In the genomic region with DNA sequence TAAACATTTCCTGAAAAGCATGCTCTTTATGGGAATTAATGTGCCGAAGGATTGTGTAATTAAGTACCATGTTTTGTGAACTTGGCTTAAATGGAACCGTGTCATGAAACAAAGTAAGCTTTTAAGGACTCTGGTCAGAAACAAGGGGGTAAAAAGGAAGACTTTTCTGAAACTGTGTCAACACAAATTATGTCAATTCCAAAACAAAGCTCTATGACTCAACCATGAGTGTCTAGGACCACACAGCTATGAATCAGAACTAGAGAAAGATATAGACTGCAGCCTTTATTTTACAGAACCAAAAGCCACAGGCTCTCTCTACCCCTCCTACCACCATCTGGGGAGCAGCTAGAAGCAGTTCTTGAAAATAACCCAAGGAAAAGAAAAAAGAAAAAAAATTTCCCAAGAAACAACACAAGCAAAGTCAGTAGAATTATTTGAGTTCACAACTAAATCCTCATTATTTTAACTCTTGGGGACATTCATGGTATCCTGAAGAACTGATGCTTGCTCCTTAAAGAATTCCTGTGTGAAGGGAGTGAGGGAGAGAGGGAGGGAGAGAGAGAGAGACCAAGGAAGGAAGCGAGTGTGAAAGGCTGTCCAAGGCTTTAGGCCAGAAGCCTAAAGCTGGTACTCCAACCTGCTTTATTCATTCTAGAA, we compare ENCODE assay signal across 8 cellular contexts.
A peak's percentile ranks its signal among the peaks of the same experiment; 100 is the strongest.
DNase-seq lines count a peak whose midpoint lies in the region; ATAC-seq, FAIRE-seq and TF ChIP-seq lines count a peak whose summit lies in the region.

No MANE protein-coding gene starts in this region.

- peaks cover 3% of the 10 kb centered on the region for H3K36me3 Mint-ChIP-seq in astrocyte (ENCODE audit: low read depth, unreplicated experiment)

- H3K9ac ChIP-seq in HCT116 (ENCODE audit: low read length) (peak overlapping the region; percentile 30), astrocyte (ENCODE audit: low read length) (peak overlapping the region; percentile 86)

- H3K9me3 ChIP-seq in HCT116 (ENCODE audit: control insufficient read depth in 1 of 2, insufficient read depth in 1 of 2, low read depth in 1 of 2, low read length in 2 of 2), result no peaks in the 10 kb centered on the region
- no peaks in the 10 kb centered on the region for H3K9me3 ChIP-seq in astrocyte (ENCODE audit: insufficient read depth, low read depth, low read length)

- no peak for TF ChIP-seq POLR2A in HCT116 (IDR thresholded peaks at IDR 0.05; ENCODE audit: borderline replicate concordance, extremely low read depth, insufficient read depth, insufficient read length)
- TF ChIP-seq POLR2A in NB4 (IDR thresholded peaks at IDR 0.05; ENCODE audit: extremely low read depth, insufficient read length), result no peak

- H3K4me1 ChIP-seq in HCT116 (ENCODE audit: control insufficient read depth in 1 of 2, insufficient read depth in 2 of 2, low read length in 2 of 2) (peaks cover 50 to 59% of the 10 kb centered on the region in 2 experiments), astrocyte (ENCODE audit: insufficient read depth, low read length) (peaks cover 63% of the 10 kb centered on the region)

- H3K9me2 ChIP-seq in HCT116 (ENCODE audit: insufficient read depth), result no peaks in the 10 kb centered on the region

- no peaks in the 10 kb centered on the region for H3K9me3 Mint-ChIP-seq in astrocyte (ENCODE audit: unreplicated experiment)

- intact Hi-C loops in HCT116 (cut with micrococcal nuclease), result loop anchor here (5.0 kb wide), 3 partner anchors 43 to 228 kb away; a partner anchor contains a TSS

- peak overlapping the region; percentile 94 for H3K27ac Mint-ChIP-seq in astrocyte (ENCODE audit: unreplicated experiment)

- RAD21 ChIA-PET in HCT116 (lab: Charles Lee; ENCODE audit: low non-redundant PET in 1 of 2, low total read pairs in 2 of 2, uncharacterized antibody in 2 of 2, unreplicated experiment in 2 of 2), result interaction anchor here (0.6 to 5.0 kb wide), 6 partner anchors 43 to 347 kb away, joined by 3 to 55 read pairs (median 8); no protein-coding TSS in a partner anchor

- H2AFZ ChIP-seq in HCT116 (ENCODE audit: low read depth, low read length, poor library complexity, severe bottlenecking), result no peak overlapping the region
- H2AFZ ChIP-seq in astrocyte (ENCODE audit: low read depth, low read length), result no peak overlapping the region

- no peaks in the 10 kb centered on the region for H4K20me1 ChIP-seq in HCT116 (ENCODE audit: insufficient read depth)
- H4K20me1 ChIP-seq in astrocyte (ENCODE audit: insufficient read depth, low read length), result no peaks in the 10 kb centered on the region

- H3K36me3 ChIP-seq in HCT116 (ENCODE audit: control insufficient read depth in 1 of 2, insufficient read depth in 2 of 2, low read length in 2 of 2) (peaks cover 13 to 14% of the 10 kb centered on the region in 2 experiments), astrocyte (ENCODE audit: insufficient read depth, low read length) (peaks cover 5% of the 10 kb centered on the region)

- no TSS peak for BruUV-seq in HCT116 (replicated peaks; lab: Mats Ljungman, UMichigan)

- peak overlapping the region; percentile 63 for H3K4me3 Mint-ChIP-seq in astrocyte (ENCODE audit: unreplicated experiment)

- H3K4me2 ChIP-seq in HCT116 (ENCODE audit: low read length) (peak overlapping the region; percentile 64), astrocyte (ENCODE audit: low read length) (peak overlapping the region; percentile 57)

- FAIRE-seq in astrocyte (lab: Jason Lieb, UNC), result peak; percentile 9
- FAIRE-seq in islet of Langerhans (lab: Jason Lieb, UNC), result peak; percentile 47

- peak overlapping the region; percentile 74 for H3K27ac ChIP-seq in HCT116 (ENCODE audit: low read depth, low read length)
- H3K27ac ChIP-seq in astrocyte (ENCODE audit: low read depth, low read length), result peak overlapping the region; percentile 97

- POLR2A ChIA-PET in HCT116 (lab: Charles Lee), result interaction anchor here (0.7 to 5.2 kb wide), 8 partner anchors 10 to 219 kb away, joined by 3 to 35 read pairs (median 4); no protein-coding TSS in a partner anchor

- H3K79me2 ChIP-seq in HCT116 (ENCODE audit: insufficient read depth, low read length) (peaks cover 33% of the 10 kb centered on the region), astrocyte (ENCODE audit: insufficient read depth, low read length) (peaks cover 26% of the 10 kb centered on the region)

- DNase-seq in GM12864 (ENCODE audit: low read depth) (peak; percentile 71), HCT116 (ENCODE audit: low read depth, low spot score) (peak; percentile 67), NB4 (ENCODE audit: low read depth) (peak; percentile 67), astrocyte (ENCODE audit: low read depth) (peak; percentile 97), NCI-H2171 treated with DMSO at 0.1 percent for 48 hours (lab: John Stamatoyannopoulos, UW) (no peak), DMS153 treated with DMSO at 0.1 percent for 48 hours (lab: John Stamatoyannopoulos, UW; ENCODE audit: unreplicated experiment) (no peak)
- DNase-seq in stimulated activated CD8-positive, alpha-beta memory T cell treated with anti-CD3 and anti-CD28 coated beads, Interleukin-4, amount 100 ng/mL, for 48 hours, result peak; percentile 37

- H3K27me3 Mint-ChIP-seq in astrocyte (ENCODE audit: low read depth, unreplicated experiment), result no peaks in the 10 kb centered on the region

- TF ChIP-seq CTCF in GM12864 (IDR thresholded peaks at IDR 0.05; ENCODE audit: low read depth, low read length, missing control alignments) (no peak), HCT116 (IDR thresholded peaks at IDR 0.05 in 2 of 3, conservative IDR thresholded peaks at IDR 0.05 in 1 of 3; ENCODE audit: borderline replicate concordance in 1 of 3, insufficient read depth in 1 of 3, low read depth in 2 of 3, low read length in 2 of 3) (no peak), NB4 (IDR thresholded peaks at IDR 0.05; ENCODE audit: low read depth, low read length) (no peak), astrocyte (IDR thresholded peaks at IDR 0.05; ENCODE audit: insufficient read depth, low read depth, low read length) (no peak)

- 0 out of 2 replicates have a peak, but pooled peaks have one; percentile 19 for TF ChIP-seq RAD21 in HCT116 (IDR thresholded peaks at IDR 0.05; ENCODE audit: low read depth)

- H3K4me1 Mint-ChIP-seq in astrocyte (ENCODE audit: low read depth, unreplicated experiment), result peaks cover 43% of the 10 kb centered on the region

- H3K4me3 ChIP-seq in GM12864 (ENCODE audit: low read depth, low read length), result no peak overlapping the region
- peak overlapping the region in 1 of 2 experiments; percentile 3; a peak in 1 of 4 replicates for H3K4me3 ChIP-seq in HCT116 (replicated peaks in 1 of 2; ENCODE audit: low read depth in 1 of 2, low read length in 2 of 2)
- H3K4me3 ChIP-seq in NB4 (ENCODE audit: low read depth, low read length), result no peak overlapping the region
- peak overlapping the region; percentile 34 for H3K4me3 ChIP-seq in astrocyte (ENCODE audit: insufficient read depth, low read depth, low read length)

- CTCF ChIA-PET in HCT116 (lab: Charles Lee), result interaction anchor here (0.9 to 7.2 kb wide), 9 partner anchors 10 to 346 kb away, joined by 3 to 225 read pairs (median 7); a partner anchor contains a TSS

- H3K27me3 ChIP-seq in HCT116 (ENCODE audit: insufficient read depth, low read length), result no peaks in the 10 kb centered on the region
- no peaks in the 10 kb centered on the region for H3K27me3 ChIP-seq in astrocyte (ENCODE audit: insufficient read depth, low read length)

- ATAC-seq in HCT116, result peak; percentile 78

TF ChIP-seq in HCT116, 20 proteins besides CTCF, POLR2A, EP300 and RAD21:
- TF ChIP-seq EGR1 (IDR thresholded peaks at IDR 0.05; ENCODE audit: low read depth) (no peak), SP1 (IDR thresholded peaks at IDR 0.05; ENCODE audit: low read depth) (peak; percentile 72), SRF (IDR thresholded peaks at IDR 0.05; ENCODE audit: low read depth) (0 out of 2 replicates have a peak, but pooled peaks have one; percentile 65), POLR2AphosphoS5 (IDR thresholded peaks at IDR 0.05; ENCODE audit: low read depth, low read length) (peak; percentile 49; the same call in 1 of the 2 replicates), FOSL1 (IDR thresholded peaks at IDR 0.05; ENCODE audit: low read depth) (peak; percentile 96), JUND (IDR thresholded peaks at IDR 0.05) (peak; percentile 88), SIN3A (IDR thresholded peaks at IDR 0.05; ENCODE audit: low read depth) (0 out of 2 replicates have a peak, but pooled peaks have one; percentile 36), TCF7L2 (IDR thresholded peaks at IDR 0.05; ENCODE audit: borderline replicate concordance, extremely low read depth, insufficient read depth, insufficient read length) (no peak), ELF1 (IDR thresholded peaks at IDR 0.05; ENCODE audit: borderline replicate concordance, low read depth) (no peak), CBX3 (IDR thresholded peaks at IDR 0.05; ENCODE audit: low read depth) (peak; percentile 77; the same call in 1 of the 2 replicates), EZH2 (IDR thresholded peaks at IDR 0.05) (no peak)
- TF ChIP-seq, protein P1, sequence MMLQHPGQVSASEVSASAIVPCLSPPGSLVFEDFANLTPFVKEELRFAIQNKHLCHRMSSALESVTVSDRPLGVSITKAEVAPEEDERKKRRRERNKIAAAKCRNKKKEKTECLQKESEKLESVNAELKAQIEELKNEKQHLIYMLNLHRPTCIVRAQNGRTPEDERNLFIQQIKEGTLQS (IDR thresholded peaks at IDR 0.05), result 0 out of 2 replicates have a peak, but pooled peaks have one; percentile 10
TF ChIP-seq in HCT116: peak in this region for 8.

Comparison
In these comparisons a context has a peak if more than half of its experiments do, and no peak if none do; other contexts are left out.
1. DNase-seq: peak in GM12864 (single experiment), HCT116 (single experiment), NB4 (single experiment), astrocyte (single experiment) and stimulated activated CD8-positive, alpha-beta memory T cell treated with anti-CD3 and anti-CD28 coated beads, Interleukin-4, amount 100 ng/mL, for 48 hours (single experiment); none in NCI-H2171 treated with DMSO at 0.1 percent for 48 hours (single experiment) and DMS153 treated with DMSO at 0.1 percent for 48 hours (single experiment).